In genomic region chr1:75233302-75233929, GRCh38 we compare ENCODE assay signal across 1 cellular context.
TF ChIP-seq lines count a peak whose summit lies in the region.

No MANE protein-coding gene starts in this region.

TF ChIP-seq in GM23338, 12 proteins besides CTCF, POLR2A, EP300 and RAD21 (continued from another document):
- no peak for TF ChIP-seq REST (IDR thresholded peaks at IDR 0.05; ENCODE audit: unreplicated experiment)
